Comparison of ENCODE assay signal across 31 cellular contexts in genomic region chr19:40450664-40451063, GRCh38.
"Had no signal": no experiment of that assay in that cellular context is flagged by ENCODE, and none has a peak within 500 bp of the region (broad histone marks: within the 10 kb centered on the region; RNA-seq: fewer than 3 reads in every experiment).

No MANE protein-coding gene starts in this region.

- H3K27ac ChIP-seq: neutrophil, ovary, parathyroid adenoma, psoas muscle, right lobe of liver, sigmoid colon, suprapubic skin, testis, tibial artery, transverse colon, upper lobe of right lung, uterus had no signal

- H3K27me3 ChIP-seq: neutrophil, ovary, right lobe of liver, sigmoid colon, suprapubic skin, testis, tibial artery, transverse colon, upper lobe of right lung, uterus had no signal

- H3K27ac Mint-ChIP-seq: naive thymus-derived CD4-positive, alpha-beta T cell; natural killer cell; nephron progenitor cell; progenitor cell of endocrine pancreas; stimulated activated effector memory CD8-positive, alpha-beta T cell treated with anti-CD3 and anti-CD28 coated beads, Interleukin-12 subunit alpha, Interleukin-12 subunit beta, amount 100 ng/mL, for 72 hours; stimulated activated naive B cell treated with anti-CD40 and anti-IgM and Interleukin-4, amounts not matched to agents 10 μg/mL and 1 μg/mL and 100 μg/mL, for 72 hours; type B pancreatic cell had no signal

- H3K4me3 Mint-ChIP-seq: naive thymus-derived CD4-positive, alpha-beta T cell; natural killer cell; nephron progenitor cell; neural crest cell; stimulated activated effector memory CD8-positive, alpha-beta T cell treated with anti-CD3 and anti-CD28 coated beads, Interleukin-12 subunit alpha, Interleukin-12 subunit beta, amount 100 ng/mL, for 72 hours; stimulated activated naive B cell treated with anti-CD40 and anti-IgM and Interleukin-4, amounts not matched to agents 10 μg/mL and 1 μg/mL and 100 μg/mL, for 72 hours; stimulated activated naive CD8-positive, alpha-beta T cell treated with anti-CD3 and anti-CD28 coated beads, Interleukin-15, amount 100 ng/mL, for 72 hours; type B pancreatic cell had no signal

- H3K36me3 ChIP-seq: ovary, transverse colon, uterus had no signal

- H3K4me1 ChIP-seq: psoas muscle, right lobe of liver, sigmoid colon, upper lobe of right lung, uterus had no signal

- H3K36me3 Mint-ChIP-seq: natural killer cell had no signal

- H3K79me2 ChIP-seq: parathyroid adenoma had no signal

- H3K9me3 ChIP-seq: neutrophil, ovary, psoas muscle, right lobe of liver, sigmoid colon, suprapubic skin, testis, tibial artery, transverse colon, upper lobe of right lung, uterus had no signal

- H2AFZ ChIP-seq: parathyroid adenoma had no signal

- H3K4me1 Mint-ChIP-seq: natural killer cell; stimulated activated effector memory CD8-positive, alpha-beta T cell treated with anti-CD3 and anti-CD28 coated beads, Interleukin-12 subunit alpha, Interleukin-12 subunit beta, amount 100 ng/mL, for 72 hours; stimulated activated naive B cell treated with anti-CD40 and anti-IgM and Interleukin-4, amounts not matched to agents 10 μg/mL and 1 μg/mL and 100 μg/mL, for 72 hours had no signal

- H3K9ac ChIP-seq: parathyroid adenoma had no signal

- H3K27me3 Mint-ChIP-seq: naive thymus-derived CD4-positive, alpha-beta T cell; progenitor cell of endocrine pancreas; stimulated activated naive B cell treated with anti-CD40 and anti-IgM and Interleukin-4, amounts not matched to agents 10 μg/mL and 1 μg/mL and 100 μg/mL, for 72 hours; stimulated activated naive CD8-positive, alpha-beta T cell treated with anti-CD3 and anti-CD28 coated beads, Interleukin-15, amount 100 ng/mL, for 72 hours; type B pancreatic cell had no signal

- H3K4me3 ChIP-seq: ovary, psoas muscle, right lobe of liver, sigmoid colon, suprapubic skin, testis, tibial artery, transverse colon, upper lobe of right lung, uterus had no signal

- ATAC-seq: naive thymus-derived CD4-positive, alpha-beta T cell; natural killer cell; psoas muscle; right cardiac atrium; right lobe of liver; stimulated activated effector memory CD8-positive, alpha-beta T cell treated with anti-CD3 and anti-CD28 coated beads, Interleukin-12 subunit alpha, Interleukin-12 subunit beta, amount 100 ng/mL, for 72 hours; stimulated activated naive B cell treated with anti-CD40 and anti-IgM and Interleukin-4, amounts not matched to agents 10 μg/mL and 1 μg/mL and 100 μg/mL, for 72 hours; stimulated activated naive CD8-positive, alpha-beta T cell treated with anti-CD3 and anti-CD28 coated beads, Interleukin-15, amount 100 ng/mL, for 72 hours; stimulated activated naive CD8-positive, alpha-beta T cell treated with anti-CD3 and anti-CD28 coated beads, Interleukin-15, Interleukin-2, amounts not matched to agents 100 U/mL and 50 U/mL, for 24 hours; upper lobe of right lung had no signal

- H3K9me3 Mint-ChIP-seq: natural killer cell; nephron progenitor cell; neural crest cell; stimulated activated effector memory CD8-positive, alpha-beta T cell treated with anti-CD3 and anti-CD28 coated beads, Interleukin-12 subunit alpha, Interleukin-12 subunit beta, amount 100 ng/mL, for 72 hours; stimulated activated naive B cell treated with anti-CD40 and anti-IgM and Interleukin-4, amounts not matched to agents 10 μg/mL and 1 μg/mL and 100 μg/mL, for 72 hours; stimulated activated naive CD8-positive, alpha-beta T cell treated with anti-CD3 and anti-CD28 coated beads, Interleukin-15, amount 100 ng/mL, for 72 hours; type B pancreatic cell had no signal

- DNase-seq: naive thymus-derived CD4-positive, alpha-beta T cell; natural killer cell; nephron progenitor cell; nucleus accumbens; ovary; posterior cingulate gyrus; psoas muscle; right cardiac atrium; right lobe of liver; sigmoid colon; small intestine; stimulated activated CD4-positive, alpha-beta T cell treated with anti-CD3 and anti-CD28 coated beads, Interleukin-15, amount 100 ng/mL, for 24 hours; stimulated activated CD4-positive, alpha-beta T cell treated with anti-CD3 and anti-CD28 coated beads, Interleukin-2, amount 100 ng/mL, for 24 hours; stimulated activated CD4-positive, alpha-beta T cell treated with anti-CD3 and anti-CD28 coated beads, Interleukin-2, amount 100 ng/mL, for 48 hours; stimulated activated CD4-positive, alpha-beta T cell treated with anti-CD3 and anti-CD28 coated beads, Interleukin-4, amount 100 ng/mL, for 24 hours; stimulated activated naive B cell treated with anti-CD40 and anti-IgM and Interleukin-4, amounts not matched to agents 10 μg/mL and 1 μg/mL and 100 μg/mL, for 72 hours; stimulated activated naive CD8-positive, alpha-beta T cell treated with anti-CD3 and anti-CD28 coated beads, Interleukin-15, amount 100 ng/mL, for 72 hours; stimulated activated naive CD8-positive, alpha-beta T cell treated with anti-CD3 and anti-CD28 coated beads, Interleukin-15, Interleukin-2, amounts not matched to agents 100 U/mL and 50 U/mL, for 24 hours; substantia nigra; testis; tibial artery; transverse colon; upper lobe of right lung; uterus had no signal
